ENCODE assay signal across 3 cellular contexts in genomic region chr3:4684976-4685375, GRCh38.
"Had no signal": no experiment of that assay in that cellular context is flagged by ENCODE, and none has a peak within 500 bp of the region (broad histone marks: within the 10 kb centered on the region; RNA-seq: fewer than 3 reads in every experiment).

No MANE protein-coding gene starts in this region.

- DNase-seq: GDM1, GF-D8 had no signal

- H3K4me3 ChIP-seq: GM12878 had no signal
